Comparison of ENCODE assay signal across 24 cellular contexts in the genomic region with DNA sequence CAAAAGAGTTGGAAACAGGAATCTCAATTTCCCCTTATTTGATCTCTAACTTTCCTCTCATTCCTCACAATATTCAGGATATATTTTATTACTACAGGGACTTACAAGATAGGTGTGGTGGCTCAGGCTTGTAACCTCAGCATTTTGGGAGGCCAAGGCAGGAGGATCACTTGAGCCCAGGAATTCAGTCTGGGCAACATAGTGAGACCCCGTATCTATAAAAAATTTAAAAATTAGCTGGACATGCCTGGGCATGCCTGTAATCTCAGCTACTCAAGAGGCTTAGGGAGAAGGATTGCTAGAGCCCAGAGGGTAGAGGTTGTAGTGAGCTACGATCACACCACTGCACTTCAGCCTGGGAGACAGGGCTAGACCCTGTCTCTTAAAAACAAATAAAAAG.
DNase-seq lines count a peak whose midpoint lies in the region; ATAC-seq, FAIRE-seq and TF ChIP-seq lines count a peak whose summit lies in the region.
"Had no signal": no experiment of that assay in that cellular context is flagged by ENCODE, and none has a peak within 500 bp of the region (broad histone marks: within the 10 kb centered on the region; RNA-seq: fewer than 3 reads in every experiment).

No MANE protein-coding gene starts in this region.

- no peaks in the 10 kb centered on the region for H4K20me1 ChIP-seq in OCI-LY1 (ENCODE audit: insufficient read depth, low read length)

- H3K4me3 ChIP-seq in OCI-LY1 (ENCODE audit: low read depth, low read length, poor library complexity, severe bottlenecking) (no peak overlapping the region), endodermal cell (ENCODE audit: low read length) (no peak overlapping the region)
- H3K4me3 ChIP-seq: esophagus muscularis mucosa, SK-N-MC, upper lobe of left lung had no signal

- no peaks in the 10 kb centered on the region for H3F3A ChIP-seq in OCI-LY1 (ENCODE audit: insufficient read depth, low read length)

- WGBS in endodermal cell (ENCODE audit: insufficient coverage in 1 of 2, insufficient read length in 1 of 2), 2 experiments, result 83 to 96% methylated on average over 1 to 2 of the region's 2 CpGs

- POLR2A ChIA-PET in activated CD8-positive, alpha-beta T cell treated with anti-CD3 and anti-CD28 coated beads for 36 hours (lab: Charles Lee), result no interaction called here
- POLR2A ChIA-PET in activated CD8-positive, alpha-beta T cell treated with anti-CD3 and anti-CD28 coated beads, Interleukin-2, amount 10 ng/mL, durations not matched to agents 7 days and 5 days (lab: Charles Lee), result no interaction called here

- H3K9ac ChIP-seq in OCI-LY1 (ENCODE audit: low read length) (no peak overlapping the region), endodermal cell (ENCODE audit: extremely low read depth, low read length, poor library complexity, severe bottlenecking) (peak overlapping the region; percentile 16)
- H3K9ac ChIP-seq: parathyroid adenoma had no signal

- no peaks in the 10 kb centered on the region for H3K9me2 ChIP-seq in OCI-LY1 (ENCODE audit: low read depth, low read length)

- intact Hi-C loops in activated CD8-positive, alpha-beta T cell treated with anti-CD3 and anti-CD28 coated beads for 36 hours (cut with micrococcal nuclease), result no loop called here

- peaks cover 52% of the 10 kb centered on the region for H3K36me3 ChIP-seq in OCI-LY1 (ENCODE audit: insufficient read depth, low read length)
- peaks cover 9% of the 10 kb centered on the region for H3K36me3 ChIP-seq in endodermal cell (ENCODE audit: control insufficient read depth, insufficient read depth, low read length)
- H3K36me3 ChIP-seq: esophagus muscularis mucosa, upper lobe of left lung had no signal

- H3K4me2 ChIP-seq in OCI-LY1 (ENCODE audit: low read length), result no peak overlapping the region

- H3K4me1 ChIP-seq in OCI-LY1 (ENCODE audit: insufficient read depth, low read length, severe bottlenecking) (peaks cover 42% of the 10 kb centered on the region), endodermal cell (ENCODE audit: control insufficient read depth, insufficient read depth, low read length) (peaks cover 3% of the 10 kb centered on the region), foreskin keratinocyte (peaks cover 5% of the 10 kb centered on the region)

- FAIRE-seq in HTR-8/SVneo (lab: Jason Lieb, UNC), result no peak

- ATAC-seq in activated CD8-positive, alpha-beta T cell treated with anti-CD3 and anti-CD28 coated beads for 36 hours, result no peak
- no peak for ATAC-seq in activated CD8-positive, alpha-beta T cell treated with anti-CD3 and anti-CD28 coated beads, Interleukin-2, amount 10 ng/mL, durations not matched to agents 7 days and 5 days
- ATAC-seq in foreskin keratinocyte (no peak), GM18498 (IDR thresholded peaks at IDR 0.05; ENCODE audit: unreplicated experiment) (no peak)
- ATAC-seq: naive thymus-derived CD8-positive, alpha-beta T cell; sciatic nerve had no signal

- no peak overlapping the region for H3K4me3 Mint-ChIP-seq in activated CD8-positive, alpha-beta T cell treated with anti-CD3 and anti-CD28 coated beads for 36 hours
- H3K4me3 Mint-ChIP-seq in activated CD8-positive, alpha-beta T cell treated with anti-CD3 and anti-CD28 coated beads, Interleukin-2, amount 10 ng/mL, durations not matched to agents 7 days and 5 days, result no peak overlapping the region
- H3K4me3 Mint-ChIP-seq in endodermal cell (no peak overlapping the region), osteocyte (ENCODE audit: unreplicated experiment) (no peak overlapping the region)
- H3K4me3 Mint-ChIP-seq: naive thymus-derived CD8-positive, alpha-beta T cell had no signal

- H3K27ac ChIP-seq in OCI-LY1 (ENCODE audit: low read depth, low read length, poor library complexity, severe bottlenecking), result peak overlapping the region; percentile 97
- no peak overlapping the region for H3K27ac ChIP-seq in endodermal cell (ENCODE audit: low read depth, low read length)
- no peak overlapping the region for H3K27ac ChIP-seq in foreskin keratinocyte
- H3K27ac ChIP-seq: esophagus muscularis mucosa, parathyroid adenoma, RWPE1, SK-N-MC, upper lobe of left lung, VCaP had no signal

- CTCF ChIA-PET in activated CD8-positive, alpha-beta T cell treated with anti-CD3 and anti-CD28 coated beads for 36 hours (lab: Charles Lee), result interaction anchor here (1.3 kb wide), 2 partner anchors 10 to 13 kb away, joined by 4 to 9 read pairs; no protein-coding TSS in a partner anchor
- CTCF ChIA-PET in activated CD8-positive, alpha-beta T cell treated with anti-CD3 and anti-CD28 coated beads, Interleukin-2, amount 10 ng/mL, durations not matched to agents 7 days and 5 days (lab: Charles Lee), result interaction anchor here (4.8 kb wide), 1 partner anchor 13 kb away, joined by 49 read pairs; no protein-coding TSS in a partner anchor

- TF ChIP-seq CTCF in activated CD8-positive, alpha-beta T cell treated with anti-CD3 and anti-CD28 coated beads for 36 hours (IDR thresholded peaks at IDR 0.05), result no peak
- no peak for TF ChIP-seq CTCF in OCI-LY1 (IDR thresholded peaks at IDR 0.05; ENCODE audit: low read length)
- no peak for TF ChIP-seq CTCF in endodermal cell (conservative IDR thresholded peaks at IDR 0.05)
- TF ChIP-seq CTCF in osteocyte (IDR thresholded peaks at IDR 0.05), result no peak
- no peak for TF ChIP-seq CTCF in foreskin keratinocyte (conservative IDR thresholded peaks at IDR 0.05)

- peak overlapping the region; percentile 31 for H3K27ac Mint-ChIP-seq in activated CD8-positive, alpha-beta T cell treated with anti-CD3 and anti-CD28 coated beads for 36 hours
- no peak overlapping the region for H3K27ac Mint-ChIP-seq in activated CD8-positive, alpha-beta T cell treated with anti-CD3 and anti-CD28 coated beads, Interleukin-2, amount 10 ng/mL, durations not matched to agents 7 days and 5 days
- H3K27ac Mint-ChIP-seq in endodermal cell, result peak overlapping the region; percentile 16
- H3K27ac Mint-ChIP-seq in osteocyte (ENCODE audit: unreplicated experiment), result peak overlapping the region; percentile 79

- H3K27me3 Mint-ChIP-seq in activated CD8-positive, alpha-beta T cell treated with anti-CD3 and anti-CD28 coated beads for 36 hours, result no peaks in the 10 kb centered on the region
- H3K27me3 Mint-ChIP-seq in activated CD8-positive, alpha-beta T cell treated with anti-CD3 and anti-CD28 coated beads, Interleukin-2, amount 10 ng/mL, durations not matched to agents 7 days and 5 days (ENCODE audit: low read depth), result no peaks in the 10 kb centered on the region
- H3K27me3 Mint-ChIP-seq in endodermal cell (ENCODE audit: insufficient read depth), result no peaks in the 10 kb centered on the region
- H3K27me3 Mint-ChIP-seq in osteocyte (ENCODE audit: unreplicated experiment), result no peaks in the 10 kb centered on the region
- H3K27me3 Mint-ChIP-seq: naive thymus-derived CD8-positive, alpha-beta T cell had no signal

- H3K9me3 ChIP-seq in OCI-LY1 (ENCODE audit: low read length) (no peaks in the 10 kb centered on the region), endodermal cell (ENCODE audit: control insufficient read depth, low read length) (no peaks in the 10 kb centered on the region)
- H3K9me3 ChIP-seq: esophagus muscularis mucosa, upper lobe of left lung had no signal

- no peaks in the 10 kb centered on the region for H3K79me2 ChIP-seq in OCI-LY1 (ENCODE audit: insufficient read depth, low read length)
- H3K79me2 ChIP-seq: parathyroid adenoma had no signal

- H3K27me3 ChIP-seq in OCI-LY1 (ENCODE audit: insufficient read depth, low read length) (no peaks in the 10 kb centered on the region), endodermal cell (ENCODE audit: control insufficient read depth, insufficient read depth, low read length, poor library complexity, severe bottlenecking) (no peaks in the 10 kb centered on the region), foreskin keratinocyte (no peaks in the 10 kb centered on the region)
- H3K27me3 ChIP-seq: esophagus muscularis mucosa, upper lobe of left lung had no signal

- H3K9me3 Mint-ChIP-seq in activated CD8-positive, alpha-beta T cell treated with anti-CD3 and anti-CD28 coated beads for 36 hours, result no peaks in the 10 kb centered on the region
- no peaks in the 10 kb centered on the region for H3K9me3 Mint-ChIP-seq in activated CD8-positive, alpha-beta T cell treated with anti-CD3 and anti-CD28 coated beads, Interleukin-2, amount 10 ng/mL, durations not matched to agents 7 days and 5 days (ENCODE audit: insufficient read depth)
- H3K9me3 Mint-ChIP-seq in endodermal cell, result no peaks in the 10 kb centered on the region
- H3K9me3 Mint-ChIP-seq in osteocyte (ENCODE audit: unreplicated experiment), result no peaks in the 10 kb centered on the region
- H3K9me3 Mint-ChIP-seq: naive thymus-derived CD8-positive, alpha-beta T cell had no signal

- peaks cover 28% of the 10 kb centered on the region for H3K4me1 Mint-ChIP-seq in activated CD8-positive, alpha-beta T cell treated with anti-CD3 and anti-CD28 coated beads for 36 hours (ENCODE audit: low read depth)
- H3K4me1 Mint-ChIP-seq in activated CD8-positive, alpha-beta T cell treated with anti-CD3 and anti-CD28 coated beads, Interleukin-2, amount 10 ng/mL, durations not matched to agents 7 days and 5 days (ENCODE audit: low read depth), result peaks cover 38% of the 10 kb centered on the region
- H3K4me1 Mint-ChIP-seq in endodermal cell (peaks cover 7% of the 10 kb centered on the region), osteocyte (ENCODE audit: unreplicated experiment) (peaks cover 31% of the 10 kb centered on the region)

- no peak overlapping the region for H2AFZ ChIP-seq in OCI-LY1 (ENCODE audit: low read length)
- H2AFZ ChIP-seq: parathyroid adenoma had no signal

- no peak for DNase-seq in activated CD8-positive, alpha-beta T cell treated with anti-CD3 and anti-CD28 coated beads for 36 hours
- no peak for DNase-seq in activated CD8-positive, alpha-beta T cell treated with anti-CD3 and anti-CD28 coated beads, Interleukin-2, amount 10 ng/mL, durations not matched to agents 7 days and 5 days
- DNase-seq in endodermal cell (no peak), osteocyte (ENCODE audit: extremely low spot score, unreplicated experiment) (no peak), foreskin keratinocyte (no peak), HTR-8/SVneo (ENCODE audit: insufficient read length, low spot score) (no peak)
- DNase-seq: activated CD4-positive, alpha-beta T cell treated with anti-CD3 and anti-CD28 coated beads, Interleukin-2, amount 50 U/mL, for 4 hours; cerebellar nuclear complex; effector CD8-positive, alpha-beta T cell; EL; naive thymus-derived CD8-positive, alpha-beta T cell; NCI-H2171 treated with DMSO at 0.1 percent for 48 hours; NCI-H524 treated with DMSO at 0.1 percent for 48 hours; stimulated activated CD4-positive, alpha-beta T cell treated with anti-CD3 and anti-CD28 coated beads, Interleukin-15, amount 100 ng/mL, for 24 hours; T-helper 2 cell; upper lobe of left lung had no signal

- H3K36me3 Mint-ChIP-seq in activated CD8-positive, alpha-beta T cell treated with anti-CD3 and anti-CD28 coated beads for 36 hours (ENCODE audit: low read depth), result peaks cover 24% of the 10 kb centered on the region
- peaks cover 24% of the 10 kb centered on the region for H3K36me3 Mint-ChIP-seq in activated CD8-positive, alpha-beta T cell treated with anti-CD3 and anti-CD28 coated beads, Interleukin-2, amount 10 ng/mL, durations not matched to agents 7 days and 5 days (ENCODE audit: low read depth)
- H3K36me3 Mint-ChIP-seq in endodermal cell (ENCODE audit: low read depth) (peaks cover 14% of the 10 kb centered on the region), osteocyte (ENCODE audit: unreplicated experiment) (peaks cover 10% of the 10 kb centered on the region)
